8 cellular contexts compared by ENCODE assay signal in the genomic region with DNA sequence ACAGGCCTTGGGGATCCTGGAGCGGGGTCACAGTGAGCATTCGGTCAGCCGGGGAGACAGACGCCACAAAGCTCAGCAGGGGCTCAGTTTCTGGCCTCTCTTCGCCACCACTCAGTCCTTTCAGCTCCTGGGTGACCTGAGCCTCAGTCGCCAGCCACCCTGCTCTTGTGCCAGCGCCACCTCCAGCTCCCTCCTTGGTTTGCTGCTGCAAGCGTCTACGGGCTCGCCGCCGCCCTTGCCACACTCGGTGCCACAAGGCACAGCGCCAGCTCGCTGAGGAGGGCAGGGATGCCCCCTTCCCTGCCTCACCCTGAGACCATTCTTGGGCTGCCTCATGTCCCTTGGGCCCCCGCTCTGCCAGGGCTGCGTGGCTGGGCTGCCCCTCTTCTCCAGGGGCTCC. TPM values are rescaled to one million over a fixed set of nuclear protein-coding genes. Genes with fewer than 3 reads are reported as not detected.
DNase-seq lines count a peak whose midpoint lies in the region; ATAC-seq, FAIRE-seq and TF ChIP-seq lines count a peak whose summit lies in the region.

No MANE protein-coding gene starts in this region.

- H3K27ac Mint-ChIP-seq in activated T-cell treated with anti-CD3 and anti-CD28 coated beads, Interleukin-2, amount 50 U/mL, for 24 hours = peak overlapping the region; percentile 100
- peak overlapping the region; percentile 98 for H3K27ac Mint-ChIP-seq in astrocyte (ENCODE audit: unreplicated experiment)

- in situ Hi-C loops in transverse colon (cut with MboI; ENCODE audit: low pct_ligation_motif_present in 1 of 4, low pct_unique_long_range_greater_than_20kb in 1 of 4, low sequenced_read_pairs in 3 of 4) = loop anchor here in 1 of 4 donors (25.0 kb wide), 1 partner anchor 287 kb away; no protein-coding TSS in a partner anchor

- H3K9ac ChIP-seq in astrocyte (ENCODE audit: low read length) = peak overlapping the region; percentile 95

- FAIRE-seq in astrocyte (lab: Jason Lieb, UNC) = no peak

- no peak for DNase-seq in activated T-cell treated with anti-CD3 and anti-CD28 coated beads, Interleukin-2, amount 50 U/mL, for 24 hours
- no peak for DNase-seq in activated T-cell treated with anti-CD3 and anti-CD28 coated beads, Interleukin-2, amount 50 U/mL, for 48 hours
- DNase-seq in astrocyte (ENCODE audit: low read depth) = no peak
- peak; percentile 61 for DNase-seq in left lobe of liver (ENCODE audit: low spot score)
- DNase-seq in transverse colon = peak; percentile 53
- no peak for DNase-seq in HuH-7.5 (ENCODE audit: low spot score)

- H3K4me1 ChIP-seq in astrocyte (ENCODE audit: insufficient read depth, low read length) (peaks cover 36% of the 10 kb centered on the region), transverse colon (peaks cover 14 to 51% (median 41%) of the 10 kb centered on the region in 4 donors)

- H3K27me3 Mint-ChIP-seq in activated T-cell treated with anti-CD3 and anti-CD28 coated beads, Interleukin-2, amount 50 U/mL, for 24 hours = no peaks in the 10 kb centered on the region
- H3K27me3 Mint-ChIP-seq in astrocyte (ENCODE audit: low read depth, unreplicated experiment) = no peaks in the 10 kb centered on the region

- H4K20me1 ChIP-seq in astrocyte (ENCODE audit: insufficient read depth, low read length) = peaks cover 32% of the 10 kb centered on the region

- peaks cover 15% of the 10 kb centered on the region for H3K36me3 ChIP-seq in astrocyte (ENCODE audit: insufficient read depth, low read length)
- H3K36me3 ChIP-seq in transverse colon = peaks cover 0 to 21% (median 6%) of the 10 kb centered on the region in 4 donors

- intact Hi-C loops in transverse colon (cut with DNase I; ENCODE audit: low total_unique reads) = no loop called here

- H3K27ac ChIP-seq in astrocyte (ENCODE audit: low read depth, low read length) (peak overlapping the region; percentile 92), transverse colon (peak overlapping the region; percentile 88 to 96 (median 94))

- ATAC-seq in left lobe of liver = peak; percentile 2
- ATAC-seq in GM21447 (IDR thresholded peaks at IDR 0.05; ENCODE audit: unreplicated experiment) = no peak
- no peak for ATAC-seq in HG02763 (IDR thresholded peaks at IDR 0.05; ENCODE audit: unreplicated experiment)

- H2AFZ ChIP-seq in astrocyte (ENCODE audit: low read depth, low read length) = peak overlapping the region; percentile 57

- H3K36me3 Mint-ChIP-seq in activated T-cell treated with anti-CD3 and anti-CD28 coated beads, Interleukin-2, amount 50 U/mL, for 24 hours (ENCODE audit: low read depth) = peaks cover 93% of the 10 kb centered on the region
- H3K36me3 Mint-ChIP-seq in astrocyte (ENCODE audit: low read depth, unreplicated experiment) = peaks cover 27% of the 10 kb centered on the region

- H3K9me3 ChIP-seq in astrocyte (ENCODE audit: insufficient read depth, low read depth, low read length) (no peaks in the 10 kb centered on the region), transverse colon (no peaks in the 10 kb centered on the region)

- no peak for TF ChIP-seq EP300 in transverse colon (IDR thresholded peaks at IDR 0.05; ENCODE audit: low read depth)

- H3K4me3 Mint-ChIP-seq in activated T-cell treated with anti-CD3 and anti-CD28 coated beads, Interleukin-2, amount 50 U/mL, for 24 hours = peak overlapping the region; percentile 99
- H3K4me3 Mint-ChIP-seq in astrocyte (ENCODE audit: unreplicated experiment) = peak overlapping the region; percentile 100

- no peak for TF ChIP-seq CTCF in astrocyte (IDR thresholded peaks at IDR 0.05; ENCODE audit: insufficient read depth, low read depth, low read length)
- no peak for TF ChIP-seq CTCF in transverse colon (IDR thresholded peaks at IDR 0.05)

- H3K27me3 ChIP-seq in astrocyte (ENCODE audit: insufficient read depth, low read length) = no peaks in the 10 kb centered on the region
- H3K27me3 ChIP-seq in transverse colon = no peaks in the 10 kb centered on the region

- peaks cover 67% of the 10 kb centered on the region for H3K79me2 ChIP-seq in astrocyte (ENCODE audit: insufficient read depth, low read length)

- peaks cover 44% of the 10 kb centered on the region for H3K4me1 Mint-ChIP-seq in activated T-cell treated with anti-CD3 and anti-CD28 coated beads, Interleukin-2, amount 50 U/mL, for 24 hours (ENCODE audit: low read depth)
- H3K4me1 Mint-ChIP-seq in astrocyte (ENCODE audit: low read depth, unreplicated experiment) = peaks cover 29% of the 10 kb centered on the region

- WGBS in transverse colon (ENCODE audit: low coverage in 1 of 2), 2 donors = 38 to 40% methylated on average over 3 to 17 of the region's 17 CpGs

- no peak for TF ChIP-seq POLR2A in transverse colon (IDR thresholded peaks at IDR 0.05)

- peak overlapping the region; percentile 97 for H3K4me2 ChIP-seq in astrocyte (ENCODE audit: low read length)

- no peaks in the 10 kb centered on the region for H3K9me3 Mint-ChIP-seq in activated T-cell treated with anti-CD3 and anti-CD28 coated beads, Interleukin-2, amount 50 U/mL, for 24 hours
- H3K9me3 Mint-ChIP-seq in astrocyte (ENCODE audit: unreplicated experiment) = no peaks in the 10 kb centered on the region

- peak overlapping the region; percentile 78 for H3K4me3 ChIP-seq in astrocyte (ENCODE audit: insufficient read depth, low read depth, low read length)
- peak overlapping the region in 3 of 4 donors; percentile 52 to 99 (median 57) for H3K4me3 ChIP-seq in transverse colon

RNA-seq across cellular contexts. Expression of a gene that starts 1.5 kb away (rescaled TPM):
- total RNA-seq in astrocyte (1,185 and 1,298 TPM in 2 replicates), left lobe of liver (441 TPM), transverse colon (1,000 to 10,000 TPM in 3 of 4 donors, 100 to 1,000 TPM in 1; 337 to 1,276 (median 1,207) TPM)

RNA-seq across cellular contexts. Expression of a gene that starts 16.2 kb away (rescaled TPM):
- total RNA-seq in astrocyte (16.8 and 18.3 TPM in 2 replicates), left lobe of liver (32.6 TPM), transverse colon (10 to 100 TPM in 2 of 4 donors, 1 to 10 TPM in 2; 6.0 to 12.4 (median 9.8) TPM)

RNA-seq across cellular contexts. Expression of a gene that starts 26.5 kb away (rescaled TPM):
- total RNA-seq in astrocyte = 123 and 136 TPM in 2 replicates
- 24.4 TPM for total RNA-seq in left lobe of liver
- total RNA-seq in transverse colon = 10 to 100 TPM; 42.0 to 80.1 (median 62.1) TPM

RNA-seq across cellular contexts. Expression of a gene that starts 28.6 kb away (rescaled TPM):
- total RNA-seq in astrocyte (305 and 378 TPM in 2 replicates), left lobe of liver (115 TPM), transverse colon (1,000 to 10,000 TPM in 1 of 4 donors, 100 to 1,000 TPM in 3; 561 to 1,032 (median 742) TPM)

RNA-seq across cellular contexts. Expression of a gene that starts 37.4 kb away (rescaled TPM):
- total RNA-seq in astrocyte = 25.5 and 29.8 TPM in 2 replicates
- 29.9 TPM for total RNA-seq in left lobe of liver
- total RNA-seq in transverse colon = 10 to 100 TPM; 35.0 to 61.1 (median 44.9) TPM

Comparison
In these comparisons a context has a peak if more than half of its experiments do, and no peak if none do; other contexts are left out.
1. DNase-seq: peak in left lobe of liver (single experiment) and transverse colon (single experiment); none in activated T-cell treated with anti-CD3 and anti-CD28 coated beads, Interleukin-2, amount 50 U/mL, for 24 hours (single experiment), activated T-cell treated with anti-CD3 and anti-CD28 coated beads, Interleukin-2, amount 50 U/mL, for 48 hours (0 of 2), astrocyte (single experiment) and HuH-7.5 (single experiment).